In the genomic region with DNA sequence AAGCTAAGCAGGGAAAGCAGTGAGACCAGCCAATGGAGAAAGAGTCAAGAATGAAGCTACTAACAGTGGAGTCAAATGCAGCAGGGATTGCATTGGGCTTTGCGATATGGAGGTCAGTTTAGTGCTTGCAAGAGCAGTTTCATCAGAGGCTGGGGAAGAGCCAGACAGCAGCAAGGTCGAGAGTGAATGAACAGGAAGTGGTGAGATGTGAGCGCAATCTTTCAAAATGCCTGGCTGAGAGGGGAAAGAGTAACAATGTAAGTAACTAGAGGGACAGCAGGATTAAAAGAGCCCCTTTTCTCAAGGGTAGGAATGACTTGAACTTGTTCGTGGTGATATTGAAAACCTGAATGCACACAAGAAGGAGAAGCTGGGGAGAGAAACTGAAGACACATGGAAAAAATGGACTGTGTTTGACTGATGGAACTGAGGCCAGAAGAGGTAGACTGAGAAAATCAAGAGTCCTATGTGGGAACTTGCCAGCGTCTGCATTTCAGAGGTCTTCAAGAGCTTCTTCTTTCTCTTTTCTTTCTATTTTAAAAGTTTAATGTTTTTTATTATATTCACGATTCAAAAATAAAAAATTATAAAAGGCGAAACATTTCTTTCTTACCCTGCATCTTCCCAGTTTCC, we compare ENCODE assay signal across 9 cellular contexts. TPM values are rescaled to one million over a fixed set of nuclear protein-coding genes. Genes with fewer than 3 reads are reported as not detected.
A peak's percentile ranks its signal among the peaks of the same experiment; 100 is the strongest.
DNase-seq lines count a peak whose midpoint lies in the region; ATAC-seq and TF ChIP-seq lines count a peak whose summit lies in the region.
"Had no signal": no experiment of that assay in that cellular context is flagged by ENCODE, and none has a peak within 500 bp of the region (broad histone marks: within the 10 kb centered on the region; RNA-seq: fewer than 3 reads in every experiment).

No MANE protein-coding gene starts in this region.

- peak overlapping the region; percentile 37 for H2AFZ ChIP-seq in neural progenitor cell (replicated peaks)

- in situ Hi-C loops in GM13977 (cut with MboI; ENCODE audit: low pct_unique_long_range_greater_than_20kb, low sequenced_read_pairs, unreplicated experiment) = no loop called here

- H3K9me3 ChIP-seq in neural progenitor cell (ENCODE audit: low read depth) (no peaks in the 10 kb centered on the region), colonic mucosa (no peaks in the 10 kb centered on the region)

- no peak overlapping the region for H3K4me2 ChIP-seq in neural progenitor cell

- H3K27ac ChIP-seq in neural progenitor cell = no peak overlapping the region
- H3K27ac ChIP-seq in colonic mucosa = no peak overlapping the region

- H3K79me2 ChIP-seq in neural progenitor cell (ENCODE audit: low read depth) = no peaks in the 10 kb centered on the region

- H4K20me1 ChIP-seq in neural progenitor cell (ENCODE audit: low read depth) = no peaks in the 10 kb centered on the region

- H3K4me1 Mint-ChIP-seq in activated naive CD4-positive, alpha-beta T cell treated with anti-CD3 and anti-CD28 coated beads for 36 hours (ENCODE audit: low read depth) = peaks cover 44% of the 10 kb centered on the region
- H3K4me1 Mint-ChIP-seq in neural progenitor cell = peaks cover 3% of the 10 kb centered on the region

- no peaks in the 10 kb centered on the region for H3F3A ChIP-seq in neural progenitor cell (ENCODE audit: low read depth)

- H3K4me3 Mint-ChIP-seq in activated naive CD4-positive, alpha-beta T cell treated with anti-CD3 and anti-CD28 coated beads for 36 hours = peak overlapping the region; percentile 56
- no peak overlapping the region for H3K4me3 Mint-ChIP-seq in neural progenitor cell
- H3K4me3 Mint-ChIP-seq: nephron had no signal

- CTCF ChIA-PET in activated naive CD4-positive, alpha-beta T cell treated with anti-CD3 and anti-CD28 coated beads for 36 hours (lab: Charles Lee) = interaction anchor here (0.6 to 2.0 kb wide), 6 partner anchors 14 to 41 kb away, joined by 3 to 8 read pairs (median 5); partner anchors contain the start of gene SEC62

- peak; percentile 90 for ATAC-seq in GM21723 (IDR thresholded peaks at IDR 0.05; ENCODE audit: unreplicated experiment)

- H3K4me1 ChIP-seq in neural progenitor cell (no peaks in the 10 kb centered on the region), colonic mucosa (no peaks in the 10 kb centered on the region)

- no peak for TF ChIP-seq CTCF in GM13977 (IDR thresholded peaks at IDR 0.05; ENCODE audit: extremely low read depth, insufficient read depth, missing control alignments)
- no peak for TF ChIP-seq CTCF in neural progenitor cell (IDR thresholded peaks at IDR 0.05)
- no peak for TF ChIP-seq CTCF in colonic mucosa (IDR thresholded peaks at IDR 0.05)

- peak; percentile 47 for DNase-seq in GM13977 (ENCODE audit: low spot score)
- peak; percentile 85 to 87 for DNase-seq in Kasumi-1 (lab: John Stamatoyannopoulos, UW)
- DNase-seq in activated naive CD4-positive, alpha-beta T cell treated with anti-CD3 and anti-CD28 coated beads for 36 hours = peak; percentile 71
- DNase-seq in neural progenitor cell (ENCODE audit: low spot score) = no peak
- no peak for DNase-seq in H7
- no peak for DNase-seq in DMS 273 (lab: John Stamatoyannopoulos, UW; ENCODE audit: unreplicated experiment)
- DNase-seq in colonic mucosa = no peak

- intact Hi-C loops in activated naive CD4-positive, alpha-beta T cell treated with anti-CD3 and anti-CD28 coated beads for 36 hours (cut with micrococcal nuclease) = loop anchor here (1.0 to 10.0 kb wide), 6 partner anchors 8 to 342 kb away; partner anchors contain the start of genes MECOM and SEC62
- intact Hi-C loops in colonic mucosa (cut with DNase I) = no loop called here

- H3K27me3 ChIP-seq in neural progenitor cell (no peaks in the 10 kb centered on the region), H7 (ENCODE audit: control insufficient read depth, insufficient read depth, low read length) (no peaks in the 10 kb centered on the region), colonic mucosa (no peaks in the 10 kb centered on the region)

- no peaks in the 10 kb centered on the region for H3K9me3 Mint-ChIP-seq in activated naive CD4-positive, alpha-beta T cell treated with anti-CD3 and anti-CD28 coated beads for 36 hours
- H3K9me3 Mint-ChIP-seq in neural progenitor cell = no peaks in the 10 kb centered on the region
- H3K9me3 Mint-ChIP-seq: nephron had no signal

- no peaks in the 10 kb centered on the region for H3K27me3 Mint-ChIP-seq in activated naive CD4-positive, alpha-beta T cell treated with anti-CD3 and anti-CD28 coated beads for 36 hours (ENCODE audit: low read depth)
- peaks cover 5% of the 10 kb centered on the region for H3K27me3 Mint-ChIP-seq in neural progenitor cell (ENCODE audit: insufficient read depth, low read depth)

- H3K9ac ChIP-seq in neural progenitor cell (no peak overlapping the region), colonic mucosa (ENCODE audit: low read depth in 2 of 2, low read length in 2 of 2) (no peak overlapping the region)

- H3K27ac Mint-ChIP-seq in activated naive CD4-positive, alpha-beta T cell treated with anti-CD3 and anti-CD28 coated beads for 36 hours = peak overlapping the region; percentile 83
- H3K27ac Mint-ChIP-seq in neural progenitor cell = no peak overlapping the region
- H3K27ac Mint-ChIP-seq: nephron had no signal

- H3K4me3 ChIP-seq in neural progenitor cell (no peak overlapping the region), H7 (ENCODE audit: insufficient read depth, low read depth, low read length) (no peak overlapping the region), colonic mucosa (no peak overlapping the region)

- H3K36me3 ChIP-seq in neural progenitor cell (no peaks in the 10 kb centered on the region), H7 (replicated peaks; ENCODE audit: control insufficient read depth, insufficient read depth, low read length) (no peaks in the 10 kb centered on the region), colonic mucosa (no peaks in the 10 kb centered on the region)

- no peaks in the 10 kb centered on the region for H3K36me3 Mint-ChIP-seq in activated naive CD4-positive, alpha-beta T cell treated with anti-CD3 and anti-CD28 coated beads for 36 hours (ENCODE audit: low read depth)
- no peaks in the 10 kb centered on the region for H3K36me3 Mint-ChIP-seq in neural progenitor cell

RNA-seq across cellular contexts. Expression of gene GPR160, which starts 30.6 kb away (rescaled TPM):
- 10 to 100 TPM; 10.3 TPM for total RNA-seq in activated naive CD4-positive, alpha-beta T cell treated with anti-CD3 and anti-CD28 coated beads for 36 hours
- 4.3 and 6.0 TPM in 2 replicates for total RNA-seq in neural progenitor cell (ENCODE audit: low replicate concordance)
- total RNA-seq in H7 (2014; rRNA removed; shearing (Covaris generic)) = 15.4 and 33.1 TPM in 2 replicates
- 10 to 100 TPM; 56.4 to 78.4 TPM for total RNA-seq in colonic mucosa

RNA-seq across cellular contexts. Expression of gene SEC62, which starts 40.5 kb away (rescaled TPM):
- total RNA-seq in activated naive CD4-positive, alpha-beta T cell treated with anti-CD3 and anti-CD28 coated beads for 36 hours = 10 to 100 TPM; 60.0 to 73.3 TPM
- total RNA-seq in neural progenitor cell (ENCODE audit: low replicate concordance) (22.0 and 34.8 TPM in 2 replicates), colonic mucosa (10 to 100 TPM; 70.0 to 98.3 TPM)
- total RNA-seq in H7 (2014; rRNA removed; shearing (Covaris generic)) = 11.9 and 15.7 TPM in 2 replicates

Comparison
In these comparisons a context has a peak if more than half of its experiments do, and no peak if none do; other contexts are left out.
1. DNase-seq: peak in GM13977 (single experiment), Kasumi-1 (2 of 2) and activated naive CD4-positive, alpha-beta T cell treated with anti-CD3 and anti-CD28 coated beads for 36 hours (single experiment); none in neural progenitor cell (single experiment), H7 (single experiment), DMS 273 (single experiment) and colonic mucosa (single experiment).